8 cellular contexts compared by ENCODE assay signal in genomic region chr11:129279326-129280026, GRCh38.
DNase-seq lines count a peak whose midpoint lies in the region; ATAC-seq, FAIRE-seq and TF ChIP-seq lines count a peak whose summit lies in the region.

No MANE protein-coding gene starts in this region.

- H3K79me2 ChIP-seq in astrocyte (ENCODE audit: insufficient read depth, low read length): peaks cover 42% of the 10 kb centered on the region

- H4K20me1 ChIP-seq in astrocyte (ENCODE audit: insufficient read depth, low read length): peaks cover 38% of the 10 kb centered on the region

- H3K4me1 Mint-ChIP-seq in CD4-positive, alpha-beta memory T cell: peaks cover 12 to 27% (median 18%) of the 10 kb centered on the region in 4 donors
- H3K4me1 Mint-ChIP-seq in astrocyte (ENCODE audit: low read depth, unreplicated experiment): peaks cover 30% of the 10 kb centered on the region

- H3K9ac ChIP-seq in astrocyte (ENCODE audit: low read length) (peak overlapping the region; percentile 85), rectal smooth muscle tissue (ENCODE audit: low read length) (no peak overlapping the region)

- POLR2A ChIA-PET in CD4-positive, alpha-beta memory T cell (lab: Charles Lee; ENCODE audit: partially characterized antibody): no interaction called here

- H3K27ac Mint-ChIP-seq in CD4-positive, alpha-beta memory T cell: peak overlapping the region in 2 of 7 donors; percentile 54 to 72
- H3K27ac Mint-ChIP-seq in astrocyte (ENCODE audit: unreplicated experiment): peak overlapping the region; percentile 60

- H3K36me3 ChIP-seq in CD4-positive, alpha-beta memory T cell (ENCODE audit: insufficient read depth, low read length): no peaks in the 10 kb centered on the region
- no peaks in the 10 kb centered on the region for H3K36me3 ChIP-seq in astrocyte (ENCODE audit: insufficient read depth, low read length)
- H3K36me3 ChIP-seq in rectal smooth muscle tissue (ENCODE audit: control insufficient read depth, insufficient read depth, low read length): no peaks in the 10 kb centered on the region
- H3K36me3 ChIP-seq in vagina: no peaks in the 10 kb centered on the region

- peak overlapping the region; percentile 75 to 86 (median 84) for H3K4me3 Mint-ChIP-seq in CD4-positive, alpha-beta memory T cell
- H3K4me3 Mint-ChIP-seq in astrocyte (ENCODE audit: unreplicated experiment): peak overlapping the region; percentile 82

- TF ChIP-seq CTCF in astrocyte (IDR thresholded peaks at IDR 0.05; ENCODE audit: insufficient read depth, low read depth, low read length): no peak
- no peak for TF ChIP-seq CTCF in vagina (IDR thresholded peaks at IDR 0.05)

- ATAC-seq in GM21529 (IDR thresholded peaks at IDR 0.05; ENCODE audit: unreplicated experiment): peak; percentile 55

- TF ChIP-seq POLR2A in vagina (IDR thresholded peaks at IDR 0.05): peak in 1 of 2 donors; percentile 37

- H3K27me3 ChIP-seq in CD4-positive, alpha-beta memory T cell (ENCODE audit: insufficient read depth, low read length): no peaks in the 10 kb centered on the region
- no peaks in the 10 kb centered on the region for H3K27me3 ChIP-seq in astrocyte (ENCODE audit: insufficient read depth, low read length)
- no peaks in the 10 kb centered on the region for H3K27me3 ChIP-seq in rectal smooth muscle tissue (ENCODE audit: control insufficient read depth, insufficient read depth, low read length)
- H3K27me3 ChIP-seq in vagina: no peaks in the 10 kb centered on the region

- H3K36me3 Mint-ChIP-seq in CD4-positive, alpha-beta memory T cell: peaks cover 0 to 2% of the 10 kb centered on the region in 2 donors
- no peaks in the 10 kb centered on the region for H3K36me3 Mint-ChIP-seq in astrocyte (ENCODE audit: low read depth, unreplicated experiment)

- CTCF ChIA-PET in CD4-positive, alpha-beta memory T cell (lab: Charles Lee; ENCODE audit: partially characterized antibody): no interaction called here

- no peak for FAIRE-seq in astrocyte (lab: Jason Lieb, UNC)

- no peaks in the 10 kb centered on the region for H3K9me3 Mint-ChIP-seq in CD4-positive, alpha-beta memory T cell
- no peaks in the 10 kb centered on the region for H3K9me3 Mint-ChIP-seq in astrocyte (ENCODE audit: unreplicated experiment)

- intact Hi-C loops in CD4-positive, alpha-beta memory T cell (cut with micrococcal nuclease): loop anchor here (2.0 to 10.0 kb wide), 2 partner anchors 1035 to 1637 kb away; partner anchors contain the start of genes SNX19 and ZBTB44
- intact Hi-C loops in vagina (cut with DNase I): no loop called here

- peak overlapping the region; percentile 90 for H3K4me2 ChIP-seq in astrocyte (ENCODE audit: low read length)

- peak overlapping the region in 1 of 2 donors; percentile 31 for H3K4me3 ChIP-seq in CD4-positive, alpha-beta memory T cell (ENCODE audit: low read length in 2 of 2)
- H3K4me3 ChIP-seq in astrocyte (ENCODE audit: insufficient read depth, low read depth, low read length): peak overlapping the region; percentile 64
- peak overlapping the region; percentile 73 for H3K4me3 ChIP-seq in rectal smooth muscle tissue (ENCODE audit: low read length)
- peak overlapping the region; percentile 64 to 69 for H3K4me3 ChIP-seq in vagina

- H3K27ac ChIP-seq in CD4-positive, alpha-beta memory T cell (ENCODE audit: low read depth, low read length): no peak overlapping the region
- H3K27ac ChIP-seq in astrocyte (ENCODE audit: low read depth, low read length) (peak overlapping the region; percentile 45), rectal smooth muscle tissue (ENCODE audit: low read depth, low read length) (no peak overlapping the region), vagina (peak overlapping the region; percentile 70)

- no peaks in the 10 kb centered on the region for H3K9me3 ChIP-seq in CD4-positive, alpha-beta memory T cell (ENCODE audit: control insufficient read depth in 1 of 2, low read length in 2 of 2)
- H3K9me3 ChIP-seq in astrocyte (ENCODE audit: insufficient read depth, low read depth, low read length): no peaks in the 10 kb centered on the region
- no peaks in the 10 kb centered on the region for H3K9me3 ChIP-seq in vagina

- peaks cover 19% of the 10 kb centered on the region for H3K4me1 ChIP-seq in CD4-positive, alpha-beta memory T cell (ENCODE audit: insufficient read depth, low read length)
- H3K4me1 ChIP-seq in astrocyte (ENCODE audit: insufficient read depth, low read length) (peaks cover 5% of the 10 kb centered on the region), rectal smooth muscle tissue (ENCODE audit: control insufficient read depth, insufficient read depth, low read length) (peaks cover 5% of the 10 kb centered on the region), vagina (peaks cover 56% of the 10 kb centered on the region)

- DNase-seq in CD4-positive, alpha-beta memory T cell: peak; percentile 70 to 79 (median 74)
- DNase-seq in M059J (ENCODE audit: low read depth) (peak; percentile 74), T-helper 1 cell (peak; percentile 23 to 68 (median 51)), astrocyte (ENCODE audit: low read depth) (peak; percentile 49), hippocampal formation (lab: John Stamatoyannopoulos, UW) (peak; percentile 39 to 77), vagina (ENCODE audit: extremely low spot score in 2 of 2) (no peak)

- H3K27me3 Mint-ChIP-seq in CD4-positive, alpha-beta memory T cell: peaks cover 23% of the 10 kb centered on the region in 2 donors
- H3K27me3 Mint-ChIP-seq in astrocyte (ENCODE audit: low read depth, unreplicated experiment): peaks cover 2% of the 10 kb centered on the region

- H2AFZ ChIP-seq in astrocyte (ENCODE audit: low read depth, low read length): peak overlapping the region; percentile 72

Comparison
In these comparisons a context has a peak if more than half of its experiments do, and no peak if none do; other contexts are left out.
1. DNase-seq: peak in CD4-positive, alpha-beta memory T cell (5 of 5), M059J (single experiment), T-helper 1 cell (5 of 5), astrocyte (single experiment) and hippocampal formation (2 of 2); none in vagina (0 of 2).
2. H3K27ac ChIP-seq: peak in astrocyte (single experiment) and vagina (single experiment); none in CD4-positive, alpha-beta memory T cell (single experiment) and rectal smooth muscle tissue (single experiment).